Comparison of ENCODE assay signal across 11 cellular contexts in genomic region chr11:94563176-94563847, GRCh38. TPM values are rescaled to one million over a fixed set of nuclear protein-coding genes. Genes with fewer than 3 reads are reported as not detected.
A peak's percentile ranks its signal among the peaks of the same experiment; 100 is the strongest.
DNase-seq lines count a peak whose midpoint lies in the region; ATAC-seq and TF ChIP-seq lines count a peak whose summit lies in the region.
"Had no signal": no experiment of that assay in that cellular context is flagged by ENCODE, and none has a peak within 500 bp of the region (broad histone marks: within the 10 kb centered on the region; RNA-seq: fewer than 3 reads in every experiment).

No MANE protein-coding gene starts in this region.

- no peak overlapping the region for H3K4me3 ChIP-seq in uterus
- H3K4me3 ChIP-seq: thyroid gland had no signal

- ATAC-seq in left ventricle myocardium superior: peak; percentile 99
- ATAC-seq in HG03432 (IDR thresholded peaks at IDR 0.05; ENCODE audit: unreplicated experiment): no peak
- ATAC-seq: activated naive CD4-positive, alpha-beta T cell treated with anti-CD3 and anti-CD28 coated beads, Interleukin-2, amount 50 U/mL, for 72 hours had no signal

- TF ChIP-seq POLR2A in uterus (IDR thresholded peaks at IDR 0.05): no peak

- no peaks in the 10 kb centered on the region for H3K4me1 ChIP-seq in uterus
- H3K4me1 ChIP-seq: BE2C had no signal

- TF ChIP-seq CTCF in uterus (IDR thresholded peaks at IDR 0.05): peak in 3 of 4 experiments; percentile 25 to 38 (median 30)

- H3K27ac ChIP-seq in uterus: no peak overlapping the region
- H3K27ac ChIP-seq: thyroid gland had no signal

- H3K27me3 ChIP-seq in uterus: no peaks in the 10 kb centered on the region
- H3K27me3 ChIP-seq: BE2C, thyroid gland had no signal

- H3K36me3 ChIP-seq in uterus: no peaks in the 10 kb centered on the region
- H3K36me3 ChIP-seq: BE2C, thyroid gland had no signal

- no peaks in the 10 kb centered on the region for H3K9me3 ChIP-seq in uterus
- H3K9me3 ChIP-seq: BE2C, thyroid gland had no signal

- DNase-seq in SIG-M5 treated with dmso at 0.1 percent for 504 hours (lab: John Stamatoyannopoulos, UW; ENCODE audit: unreplicated experiment) (peak; percentile 14), SIG-M5 (lab: John Stamatoyannopoulos, UW) (no peak), amniotic stem cell (lab: John Stamatoyannopoulos, UW) (peak; percentile 48), left ventricle myocardium superior (no peak), uterus (no peak), T-helper 1 cell (no peak)
- DNase-seq in activated effector memory CD4-positive, alpha-beta T cell treated with anti-CD3 and anti-CD28 coated beads, Interleukin-2, amount 50 U/mL, for 16 hours: no peak
- DNase-seq: BE2C, thyroid gland had no signal

- intact Hi-C loops in left ventricle myocardium superior (cut with micrococcal nuclease) (loop anchor here (10.0 kb wide), 1 partner anchor 49 kb away; the partner anchor contains the start of gene C11orf97), uterus (cut with DNase I; ENCODE audit: low total_unique reads) (no loop called here)

RNA-seq across cellular contexts. Expression of gene PIWIL4, which starts 3.9 kb away (rescaled TPM):
- total RNA-seq in left ventricle myocardium superior (0.92 TPM), uterus (1 to 10 TPM; 5.1 to 9.0 (median 6.8) TPM)

RNA-seq across cellular contexts. Expression of gene FUT4, which starts 19.6 kb away (rescaled TPM):
- total RNA-seq in left ventricle myocardium superior (1.4 TPM), uterus (10 to 100 TPM in 2 of 4 donors, 1 to 10 TPM in 2; 2.6 to 15.2 (median 9.2) TPM)

RNA-seq across cellular contexts. Expression of gene C11orf97, which starts 51.1 kb away (rescaled TPM):
- total RNA-seq in left ventricle myocardium superior: not detected
- not detected for total RNA-seq in uterus
- total RNA-seq: activated naive CD4-positive, alpha-beta T cell treated with anti-CD3 and anti-CD28 coated beads, Interleukin-2, amount 50 U/mL, for 72 hours; thyroid gland had no signal

Comparison
In these comparisons a context has a peak if more than half of its experiments do, and no peak if none do; other contexts are left out.
1. DNase-seq: peak in SIG-M5 treated with dmso at 0.1 percent for 504 hours (single experiment) and amniotic stem cell (single experiment); none in SIG-M5 (single experiment), left ventricle myocardium superior (single experiment), uterus (0 of 2), T-helper 1 cell (0 of 5) and activated effector memory CD4-positive, alpha-beta T cell treated with anti-CD3 and anti-CD28 coated beads, Interleukin-2, amount 50 U/mL, for 16 hours (single experiment).